8 cellular contexts compared by ENCODE assay signal in the genomic region with DNA sequence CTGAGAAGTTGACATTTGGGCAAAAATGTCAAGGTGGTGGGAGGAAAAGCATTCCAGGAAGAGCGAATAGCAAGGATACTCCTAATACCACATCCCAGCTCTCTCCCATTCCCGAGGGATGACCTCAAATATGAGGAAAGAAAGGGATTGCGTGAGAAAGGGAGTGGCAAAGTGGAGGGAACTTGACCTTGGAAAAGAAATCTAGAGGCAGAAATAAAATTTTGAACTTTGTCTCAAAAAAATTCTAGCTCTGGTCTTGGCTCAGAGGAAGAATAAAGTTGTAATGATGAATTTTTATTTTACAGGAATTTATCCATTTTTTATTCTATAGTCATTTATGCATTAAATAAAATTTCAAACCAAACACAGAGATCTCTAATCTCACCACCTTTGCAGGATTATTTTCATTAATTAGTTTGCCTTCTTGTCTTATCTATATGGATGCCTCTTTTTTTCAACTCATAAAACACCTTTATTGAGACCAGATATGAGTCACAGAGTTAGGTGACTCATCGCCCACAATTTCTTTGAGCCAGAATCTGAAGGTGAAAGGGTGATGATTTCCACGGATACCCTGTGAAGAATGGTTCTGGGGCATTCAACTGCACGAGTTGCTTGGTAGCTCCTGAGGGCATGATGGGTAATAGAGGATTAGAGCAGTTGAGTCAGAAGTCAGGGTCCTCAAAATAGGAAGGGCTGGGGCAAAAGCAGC.
DNase-seq lines count a peak whose midpoint lies in the region; ATAC-seq, FAIRE-seq and TF ChIP-seq lines count a peak whose summit lies in the region.

No MANE protein-coding gene starts in this region.

- WGBS in upper lobe of left lung, 2 donors, result 81 to 89% methylated on average over 6 of the region's 6 CpGs

- DNase-seq in RCC 7860 (ENCODE audit: low spot score) (peak; percentile 77), NCI-H146 (lab: John Stamatoyannopoulos, UW) (no peak), D721Med (ENCODE audit: insufficient read length, low spot score) (no peak), upper lobe of left lung (no peak), NCI-H446 treated with DMSO at 0.1 percent for 48 hours (lab: John Stamatoyannopoulos, UW) (no peak)
- peak; percentile 65 for DNase-seq in activated naive CD4-positive, alpha-beta T cell treated with anti-CD3 and anti-CD28 coated beads, Interleukin-2, amount 50 U/mL, for 16 hours
- DNase-seq in stimulated activated CD4-positive, alpha-beta T cell treated with anti-CD3 and anti-CD28 coated beads, Interleukin-15, amount 100 ng/mL, for 1 hour (ENCODE audit: low read depth in 1 of 2, low spot score in 1 of 2), result peak; percentile 10 to 23

- H3K9me3 ChIP-seq in upper lobe of left lung, result no peaks in the 10 kb centered on the region

- TF ChIP-seq CTCF in D721Med (IDR thresholded peaks at IDR 0.05; ENCODE audit: insufficient read depth, missing control alignments) (no peak), upper lobe of left lung (IDR thresholded peaks at IDR 0.05) (no peak)

- TF ChIP-seq POLR2A in upper lobe of left lung (IDR thresholded peaks at IDR 0.05), result no peak

- no peaks in the 10 kb centered on the region for H3K4me1 ChIP-seq in upper lobe of left lung

- H3K4me3 ChIP-seq in upper lobe of left lung, result no peak overlapping the region

- FAIRE-seq in RCC 7860 (lab: Jason Lieb, UNC) (peak; percentile 98), D721Med (lab: Jason Lieb, UNC) (no peak)

- no peak for TF ChIP-seq EP300 in upper lobe of left lung (IDR thresholded peaks at IDR 0.05)

- H3K27me3 ChIP-seq in upper lobe of left lung, result no peaks in the 10 kb centered on the region

- no peaks in the 10 kb centered on the region for H3K36me3 ChIP-seq in upper lobe of left lung

- peak; percentile 64 for ATAC-seq in GM21390 (IDR thresholded peaks at IDR 0.05; ENCODE audit: unreplicated experiment)
- ATAC-seq in upper lobe of left lung (ENCODE audit: low FRiP score in 2 of 2), result no peak

- H3K27ac ChIP-seq in upper lobe of left lung, result no peak overlapping the region

Comparison
In these comparisons a context has a peak if more than half of its experiments do, and no peak if none do; other contexts are left out.
1. DNase-seq: peak in RCC 7860 (single experiment), activated naive CD4-positive, alpha-beta T cell treated with anti-CD3 and anti-CD28 coated beads, Interleukin-2, amount 50 U/mL, for 16 hours (single experiment) and stimulated activated CD4-positive, alpha-beta T cell treated with anti-CD3 and anti-CD28 coated beads, Interleukin-15, amount 100 ng/mL, for 1 hour (2 of 2); none in NCI-H146 (single experiment), D721Med (single experiment), upper lobe of left lung (0 of 2) and NCI-H446 treated with DMSO at 0.1 percent for 48 hours (single experiment).